In genomic region chr2:53021285-53021684, GRCh38 we compare ENCODE assay signal across 21 cellular contexts.
DNase-seq lines count a peak whose midpoint lies in the region; ATAC-seq, FAIRE-seq and TF ChIP-seq lines count a peak whose summit lies in the region.
"Had no signal": no experiment of that assay in that cellular context is flagged by ENCODE, and none has a peak within 500 bp of the region (broad histone marks: within the 10 kb centered on the region; RNA-seq: fewer than 3 reads in every experiment).

No MANE protein-coding gene starts in this region.

- no peak for TF ChIP-seq POLR2A in H54 (IDR thresholded peaks at IDR 0.05; ENCODE audit: low read depth, low read length)

- no peak overlapping the region for H3K4me3 Mint-ChIP-seq in activated CD8-positive, alpha-beta T cell treated with anti-CD3 and anti-CD28 coated beads, Interleukin-2, amount 10 ng/mL, durations not matched to agents 7 days and 5 days
- H3K4me3 Mint-ChIP-seq: stimulated activated memory B cell treated with anti-CD40 and anti-IgM and Interleukin-4, amounts not matched to agents 10 μg/mL and 1 μg/mL and 100 μg/mL, for 72 hours; T-helper 1 cell treated with Interleukin-12 subunit alpha and Interleukin-12 subunit beta and Interleukin-4 antibody, amounts not matched to agents 30 μg/mL and 1 μg/mL, for 36 hours had no signal

- ATAC-seq in activated CD8-positive, alpha-beta T cell treated with anti-CD3 and anti-CD28 coated beads, Interleukin-2, amount 10 ng/mL, durations not matched to agents 7 days and 5 days = no peak
- no peak for ATAC-seq in HG02938 (IDR thresholded peaks at IDR 0.05; ENCODE audit: unreplicated experiment)
- ATAC-seq: stimulated activated memory B cell treated with anti-CD40 and anti-IgM and Interleukin-4, amounts not matched to agents 10 μg/mL and 1 μg/mL and 100 μg/mL, for 72 hours had no signal

- no peaks in the 10 kb centered on the region for H3K27me3 Mint-ChIP-seq in activated CD8-positive, alpha-beta T cell treated with anti-CD3 and anti-CD28 coated beads, Interleukin-2, amount 10 ng/mL, durations not matched to agents 7 days and 5 days (ENCODE audit: low read depth)
- H3K27me3 Mint-ChIP-seq: stimulated activated memory B cell treated with anti-CD40 and anti-IgM and Interleukin-4, amounts not matched to agents 10 μg/mL and 1 μg/mL and 100 μg/mL, for 72 hours had no signal

- TF ChIP-seq CTCF in AG04449 (IDR thresholded peaks at IDR 0.05; ENCODE audit: insufficient read depth, low read length, missing control alignments) (no peak), cardiac fibroblast (IDR thresholded peaks at IDR 0.05; ENCODE audit: low read depth, low read length) (no peak)

- H3K9me3 Mint-ChIP-seq in activated CD8-positive, alpha-beta T cell treated with anti-CD3 and anti-CD28 coated beads, Interleukin-2, amount 10 ng/mL, durations not matched to agents 7 days and 5 days (ENCODE audit: insufficient read depth) = no peaks in the 10 kb centered on the region
- H3K9me3 Mint-ChIP-seq: T-helper 1 cell treated with Interleukin-12 subunit alpha and Interleukin-12 subunit beta and Interleukin-4 antibody, amounts not matched to agents 30 μg/mL and 1 μg/mL, for 36 hours had no signal

- POLR2A ChIA-PET in AG04449 (lab: Yijun Ruan, JAX) = interaction anchor here (1.2 kb wide), 1 partner anchor 15 kb away, joined by 4 read pairs; no protein-coding TSS in a partner anchor
- POLR2A ChIA-PET in activated CD8-positive, alpha-beta T cell treated with anti-CD3 and anti-CD28 coated beads, Interleukin-2, amount 10 ng/mL, durations not matched to agents 7 days and 5 days (lab: Charles Lee) = no interaction called here

- H3K4me1 Mint-ChIP-seq in activated CD8-positive, alpha-beta T cell treated with anti-CD3 and anti-CD28 coated beads, Interleukin-2, amount 10 ng/mL, durations not matched to agents 7 days and 5 days (ENCODE audit: low read depth) = no peaks in the 10 kb centered on the region
- H3K4me1 Mint-ChIP-seq: stimulated activated memory B cell treated with anti-CD40 and anti-IgM and Interleukin-4, amounts not matched to agents 10 μg/mL and 1 μg/mL and 100 μg/mL, for 72 hours had no signal

- H3K4me3 ChIP-seq in AG04449 (ENCODE audit: low read depth, low read length) (no peak overlapping the region), cardiac fibroblast (replicated peaks in 1 of 2; ENCODE audit: low read depth in 2 of 2, low read length in 2 of 2) (no peak overlapping the region)
- H3K4me3 ChIP-seq: ovary, skin epidermis, transverse colon had no signal

- CTCF ChIA-PET in AG04449 (lab: Yijun Ruan, JAX) = no interaction called here
- CTCF ChIA-PET in activated CD8-positive, alpha-beta T cell treated with anti-CD3 and anti-CD28 coated beads, Interleukin-2, amount 10 ng/mL, durations not matched to agents 7 days and 5 days (lab: Charles Lee) = no interaction called here

- peak; percentile 38 for FAIRE-seq in H54 (lab: Jason Lieb, UNC)

- no peak overlapping the region for H3K27ac Mint-ChIP-seq in activated CD8-positive, alpha-beta T cell treated with anti-CD3 and anti-CD28 coated beads, Interleukin-2, amount 10 ng/mL, durations not matched to agents 7 days and 5 days
- H3K27ac Mint-ChIP-seq: stimulated activated memory B cell treated with anti-CD40 and anti-IgM and Interleukin-4, amounts not matched to agents 10 μg/mL and 1 μg/mL and 100 μg/mL, for 72 hours; T-helper 1 cell treated with Interleukin-12 subunit alpha and Interleukin-12 subunit beta and Interleukin-4 antibody, amounts not matched to agents 30 μg/mL and 1 μg/mL, for 36 hours had no signal

- no peaks in the 10 kb centered on the region for H3K36me3 Mint-ChIP-seq in activated CD8-positive, alpha-beta T cell treated with anti-CD3 and anti-CD28 coated beads, Interleukin-2, amount 10 ng/mL, durations not matched to agents 7 days and 5 days (ENCODE audit: low read depth)
- H3K36me3 Mint-ChIP-seq: stimulated activated memory B cell treated with anti-CD40 and anti-IgM and Interleukin-4, amounts not matched to agents 10 μg/mL and 1 μg/mL and 100 μg/mL, for 72 hours had no signal

- DNase-seq in AG04449 (ENCODE audit: low read depth, low spot score) = peak; percentile 53
- DNase-seq in H54 (ENCODE audit: insufficient read length, low spot score) = no peak
- peak; percentile 48 to 55 for DNase-seq in cardiac fibroblast (ENCODE audit: low read depth in 2 of 2)
- peak; percentile 27 for DNase-seq in inferior parietal cortex (ENCODE audit: extremely low spot score)
- no peak for DNase-seq in activated CD8-positive, alpha-beta T cell treated with anti-CD3 and anti-CD28 coated beads, Interleukin-2, amount 10 ng/mL, durations not matched to agents 7 days and 5 days
- no peak for DNase-seq in D341Med (ENCODE audit: low spot score)
- no peak for DNase-seq in stimulated activated CD4-positive, alpha-beta T cell treated with anti-CD3 and anti-CD28 coated beads, Interleukin-2, amount 100 ng/mL, for 24 hours
- DNase-seq: ACHN; activated CD8-positive, alpha-beta memory T cell treated with anti-CD3 and anti-CD28 coated beads, Interleukin-2, amount 50 U/mL, for 48 hours; activated naive CD4-positive, alpha-beta T cell treated with anti-CD3 and anti-CD28 coated beads, Interleukin-2, amount 50 U/mL, for 16 hours; caudate nucleus; COR-L47; KG1; kidney glomerular epithelial cell; NCI-H1417; ovary; transverse colon had no signal

Comparison
In these comparisons a context has a peak if more than half of its experiments do, and no peak if none do; other contexts are left out.
1. DNase-seq: peak in AG04449 (single experiment), cardiac fibroblast (2 of 2) and inferior parietal cortex (single experiment); none in H54 (single experiment), activated CD8-positive, alpha-beta T cell treated with anti-CD3 and anti-CD28 coated beads, Interleukin-2, amount 10 ng/mL, durations not matched to agents 7 days and 5 days (single experiment), D341Med (single experiment) and stimulated activated CD4-positive, alpha-beta T cell treated with anti-CD3 and anti-CD28 coated beads, Interleukin-2, amount 100 ng/mL, for 24 hours (0 of 2).